31 cellular contexts compared by ENCODE assay signal in the genomic region with DNA sequence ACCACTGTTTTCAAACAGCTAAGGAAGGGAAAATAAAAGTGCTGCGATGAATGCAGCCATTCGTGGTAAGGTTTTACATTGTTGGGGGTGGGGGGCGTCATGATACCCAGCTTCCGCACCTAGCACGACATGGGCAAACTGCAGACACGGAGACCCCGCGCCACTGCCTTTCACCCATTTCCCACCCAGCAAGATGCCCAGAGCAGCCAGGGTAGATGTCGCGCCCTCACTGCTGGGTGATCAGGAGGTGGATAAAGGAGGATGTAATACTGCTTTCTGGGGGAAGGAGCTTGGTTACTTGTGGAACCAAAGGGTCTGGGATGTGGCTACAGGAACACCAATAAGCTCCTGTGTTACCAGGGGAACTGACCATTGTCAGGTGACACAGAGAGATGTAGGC.
"Had no signal": no experiment of that assay in that cellular context is flagged by ENCODE, and none has a peak within 500 bp of the region (broad histone marks: within the 10 kb centered on the region; RNA-seq: fewer than 3 reads in every experiment).

No MANE protein-coding gene starts in this region.

- H3K4me3 Mint-ChIP-seq: activated CD4-positive, alpha-beta memory T cell treated with anti-CD3 and anti-CD28 coated beads for 36 hours; activated CD4-positive, alpha-beta T cell treated with anti-CD3 and anti-CD28 coated beads for 36 hours; activated CD4-positive, alpha-beta T cell treated with anti-CD3 and anti-CD28 coated beads, Interleukin-2, amount 10 ng/mL, durations not matched to agents 24 days and 14 days; activated CD8-positive, alpha-beta T cell treated with anti-CD3 and anti-CD28 coated beads, Interleukin-2, amount 10 ng/mL, durations not matched to agents 7 days and 5 days; activated naive CD8-positive, alpha-beta T cell; activated T-cell treated with anti-CD3 and anti-CD28 coated beads, Interleukin-2, amount 50 U/mL, for 4 hours; activated T-helper 17 cell treated with anti-CD3 and anti-CD28 coated beads, Interleukin-2, amount 50 U/mL, for 72 hours had no signal

- H3K9me3 Mint-ChIP-seq: activated CD4-positive, alpha-beta T cell treated with anti-CD3 and anti-CD28 coated beads, Interleukin-2, amount 10 ng/mL, durations not matched to agents 24 days and 14 days; activated T-helper 17 cell treated with anti-CD3 and anti-CD28 coated beads, Interleukin-2, amount 50 U/mL, for 72 hours had no signal

- H3K36me3 Mint-ChIP-seq: activated CD4-positive, alpha-beta memory T cell treated with anti-CD3 and anti-CD28 coated beads for 36 hours had no signal

- H3K4me1 Mint-ChIP-seq: activated CD4-positive, alpha-beta T cell treated with anti-CD3 and anti-CD28 coated beads for 36 hours; activated CD4-positive, alpha-beta T cell treated with anti-CD3 and anti-CD28 coated beads, Interleukin-2, amount 10 ng/mL, durations not matched to agents 24 days and 14 days; activated T-helper 17 cell treated with anti-CD3 and anti-CD28 coated beads, Interleukin-2, amount 50 U/mL, for 72 hours had no signal

- H3K36me3 ChIP-seq: brain microvascular endothelial cell had no signal

- H3K27me3 ChIP-seq: brain microvascular endothelial cell, heart left ventricle had no signal

- ATAC-seq: activated CD4-positive, alpha-beta T cell treated with anti-CD3 and anti-CD28 coated beads for 36 hours; activated CD8-positive, alpha-beta T cell treated with anti-CD3 and anti-CD28 coated beads, Interleukin-2, amount 10 ng/mL, durations not matched to agents 7 days and 5 days; activated T-cell treated with anti-CD3 and anti-CD28 coated beads, Interleukin-2, amount 50 U/mL, for 4 hours; activated T-helper 17 cell treated with anti-CD3 and anti-CD28 coated beads, Interleukin-2, amount 50 U/mL, for 72 hours; heart left ventricle had no signal

- H3K4me3 ChIP-seq: heart left ventricle had no signal

- H3K27ac Mint-ChIP-seq: activated CD4-positive, alpha-beta memory T cell treated with anti-CD3 and anti-CD28 coated beads for 36 hours; activated CD4-positive, alpha-beta T cell treated with anti-CD3 and anti-CD28 coated beads for 36 hours; activated CD4-positive, alpha-beta T cell treated with anti-CD3 and anti-CD28 coated beads, Interleukin-2, amount 10 ng/mL, durations not matched to agents 24 days and 14 days; activated CD8-positive, alpha-beta T cell treated with anti-CD3 and anti-CD28 coated beads, Interleukin-2, amount 10 ng/mL, durations not matched to agents 7 days and 5 days; activated naive CD8-positive, alpha-beta T cell; activated T-helper 17 cell treated with anti-CD3 and anti-CD28 coated beads, Interleukin-2, amount 50 U/mL, for 72 hours had no signal

- FAIRE-seq: astrocyte, bronchial epithelial cell, colon, endometrium, endothelial cell of umbilical vein, frontal cortex had no signal

- H3K27ac ChIP-seq: brain microvascular endothelial cell, epithelial cell of prostate, heart left ventricle had no signal

- DNase-seq: activated CD4-positive, alpha-beta memory T cell treated with anti-CD3 and anti-CD28 coated beads for 36 hours; activated CD4-positive, alpha-beta T cell treated with anti-CD3 and anti-CD28 coated beads for 36 hours; activated CD4-positive, alpha-beta T cell treated with anti-CD3 and anti-CD28 coated beads, Interleukin-2, amount 10 ng/mL, durations not matched to agents 24 days and 14 days; activated CD4-positive, CD25-positive, alpha-beta regulatory T cell; activated CD4-positive, CD25-positive, alpha-beta regulatory T cell treated with anti-CD3 and anti-CD28 coated beads, Interleukin-2, amount 50 U/mL, for 72 hours; activated effector memory CD4-positive, alpha-beta T cell treated with Interleukin-2 at 50 U/mL for 16 hours; activated gamma-delta T cell treated with Interleukin-2 at 50 U/mL for 16 hours; activated naive CD4-positive, alpha-beta T cell treated with anti-CD3 and anti-CD28 coated beads, Interleukin-2, amount 50 U/mL, for 16 hours; activated naive CD4-positive, alpha-beta T cell treated with Interleukin-2 at 50 U/mL for 16 hours; activated T-cell treated with anti-CD3 and anti-CD28 coated beads, Interleukin-2, amount 50 U/mL, for 4 hours; amniotic stem cell; anterior cingulate cortex; brain microvascular endothelial cell; caudate nucleus; cortex of kidney; dermis blood vessel endothelial cell; effector CD8-positive, alpha-beta T cell; foreskin fibroblast; glutamatergic neuron; heart left ventricle; T-helper 2 cell had no signal

- H3K27me3 Mint-ChIP-seq: activated CD4-positive, alpha-beta memory T cell treated with anti-CD3 and anti-CD28 coated beads for 36 hours; activated CD4-positive, alpha-beta T cell treated with anti-CD3 and anti-CD28 coated beads for 36 hours; activated CD4-positive, alpha-beta T cell treated with anti-CD3 and anti-CD28 coated beads, Interleukin-2, amount 10 ng/mL, durations not matched to agents 24 days and 14 days; activated naive CD8-positive, alpha-beta T cell; activated T-helper 17 cell treated with anti-CD3 and anti-CD28 coated beads, Interleukin-2, amount 50 U/mL, for 72 hours had no signal
